8 cellular contexts compared by ENCODE assay signal in genomic region chr10:125720002-125720382, GRCh38. TPM values are rescaled to one million over a fixed set of nuclear protein-coding genes. Genes with fewer than 3 reads are reported as not detected.
DNase-seq lines count a peak whose midpoint lies in the region; ATAC-seq and TF ChIP-seq lines count a peak whose summit lies in the region.

No MANE protein-coding gene starts in this region.

- peak in 1 of 2 donors; percentile 7 for DNase-seq in cardiac muscle cell (ENCODE audit: low read depth in 1 of 2, low spot score in 1 of 2)
- no peak for DNase-seq in cardiac septum (ENCODE audit: low spot score)
- DNase-seq in adipocyte (ENCODE audit: low read depth): peak; percentile 22
- DNase-seq in kidney glomerular epithelial cell (lab: John Stamatoyannopoulos, UW): peak; percentile 55
- DNase-seq in thoracic aorta (ENCODE audit: low spot score): no peak
- no peak for DNase-seq in activated effector memory CD4-positive, alpha-beta T cell treated with Interleukin-2 at 50 U/mL for 16 hours
- no peak for DNase-seq in stimulated activated CD4-positive, alpha-beta T cell treated with anti-CD3 and anti-CD28 coated beads, Interleukin-12 subunit alpha, Interleukin-12 subunit beta, amount 100 ng/mL, for 4 hours

- H3K9ac ChIP-seq in adipocyte (ENCODE audit: low read length): peak overlapping the region; percentile 97

- peaks cover 34% of the 10 kb centered on the region for H3K36me3 ChIP-seq in cardiac muscle cell
- peaks cover 38% of the 10 kb centered on the region for H3K36me3 ChIP-seq in adipocyte (ENCODE audit: control insufficient read depth, insufficient read depth, low read length, severe bottlenecking)
- H3K36me3 ChIP-seq in thoracic aorta: peaks cover 14% of the 10 kb centered on the region

- intact Hi-C loops in cardiac septum (cut with DNase I): no loop called here

- ATAC-seq in thoracic aorta (ENCODE audit: insufficient number of reproducible peaks, low FRiP score, low read depth): no peak
- no peak for ATAC-seq in HG03457 (IDR thresholded peaks at IDR 0.05; ENCODE audit: unreplicated experiment)

- TF ChIP-seq CTCF in cardiac muscle cell (IDR thresholded peaks at IDR 0.05; ENCODE audit: low read depth, low read length): no peak
- no peak for TF ChIP-seq CTCF in thoracic aorta (IDR thresholded peaks at IDR 0.05)

- peak overlapping the region; percentile 74 for H3K27ac ChIP-seq in cardiac muscle cell
- H3K27ac ChIP-seq in thoracic aorta: peak overlapping the region; percentile 79 to 91

- H3K27me3 ChIP-seq in cardiac muscle cell (no peaks in the 10 kb centered on the region), adipocyte (replicated peaks; ENCODE audit: control insufficient read depth, insufficient read depth, low read length) (no peaks in the 10 kb centered on the region), thoracic aorta (replicated peaks; ENCODE audit: insufficient read depth) (no peaks in the 10 kb centered on the region)

- no peaks in the 10 kb centered on the region for H3K9me3 ChIP-seq in cardiac muscle cell (ENCODE audit: low read depth)
- H3K9me3 ChIP-seq in adipocyte (ENCODE audit: control insufficient read depth, low read length): no peaks in the 10 kb centered on the region
- H3K9me3 ChIP-seq in thoracic aorta: no peaks in the 10 kb centered on the region

- H3K4me3 ChIP-seq in cardiac muscle cell: peak overlapping the region; percentile 85
- H3K4me3 ChIP-seq in adipocyte (ENCODE audit: low read length): peak overlapping the region; percentile 93
- H3K4me3 ChIP-seq in thoracic aorta: peak overlapping the region; percentile 91

- H3K4me1 ChIP-seq in cardiac muscle cell (ENCODE audit: low read depth) (peaks cover 6% of the 10 kb centered on the region), adipocyte (ENCODE audit: control insufficient read depth, insufficient read depth, low read length) (peaks cover 12% of the 10 kb centered on the region), thoracic aorta (ENCODE audit: control insufficient read depth in 1 of 2, low read depth in 2 of 2) (peaks cover 7 to 11% of the 10 kb centered on the region in 2 donors)

RNA-seq across cellular contexts. Expression of gene EDRF1, which starts 0.5 kb away (rescaled TPM):
- 16.8 and 23.8 TPM in 2 replicates for total RNA-seq in cardiac muscle cell
- 10.4 and 23.1 TPM in 2 replicates for polyA plus RNA-seq in cardiac muscle cell
- 8.6 TPM for total RNA-seq in cardiac septum
- total RNA-seq in thoracic aorta: 10 to 100 TPM; 14.2 to 28.6 TPM

RNA-seq across cellular contexts. Expression of gene TEX36, which starts 37.0 kb away (rescaled TPM):
- not detected in 2 replicates for total RNA-seq in cardiac muscle cell
- not detected in 2 replicates for polyA plus RNA-seq in cardiac muscle cell
- total RNA-seq in cardiac septum: not detected
- total RNA-seq in thoracic aorta: not detected

RNA-seq across cellular contexts. Expression of gene MMP21, which starts 55.6 kb away (rescaled TPM):
- total RNA-seq in cardiac muscle cell (0.32 TPM in 1 of 2 replicates, not detected in the other), cardiac septum (not detected), thoracic aorta (not detected)
- not detected in 2 replicates for polyA plus RNA-seq in cardiac muscle cell

Comparison
In these comparisons a context has a peak if more than half of its experiments do, and no peak if none do; other contexts are left out.
1. DNase-seq: peak in adipocyte (single experiment) and kidney glomerular epithelial cell (single experiment); none in cardiac septum (single experiment), thoracic aorta (single experiment), activated effector memory CD4-positive, alpha-beta T cell treated with Interleukin-2 at 50 U/mL for 16 hours (single experiment) and stimulated activated CD4-positive, alpha-beta T cell treated with anti-CD3 and anti-CD28 coated beads, Interleukin-12 subunit alpha, Interleukin-12 subunit beta, amount 100 ng/mL, for 4 hours (single experiment).
2. Peak in every context shown above with its lines, with median percentiles within 50 percentile points of each other: H3K4me3 ChIP-seq.